Comparison of ENCODE assay signal across 9 cellular contexts in the genomic region with DNA sequence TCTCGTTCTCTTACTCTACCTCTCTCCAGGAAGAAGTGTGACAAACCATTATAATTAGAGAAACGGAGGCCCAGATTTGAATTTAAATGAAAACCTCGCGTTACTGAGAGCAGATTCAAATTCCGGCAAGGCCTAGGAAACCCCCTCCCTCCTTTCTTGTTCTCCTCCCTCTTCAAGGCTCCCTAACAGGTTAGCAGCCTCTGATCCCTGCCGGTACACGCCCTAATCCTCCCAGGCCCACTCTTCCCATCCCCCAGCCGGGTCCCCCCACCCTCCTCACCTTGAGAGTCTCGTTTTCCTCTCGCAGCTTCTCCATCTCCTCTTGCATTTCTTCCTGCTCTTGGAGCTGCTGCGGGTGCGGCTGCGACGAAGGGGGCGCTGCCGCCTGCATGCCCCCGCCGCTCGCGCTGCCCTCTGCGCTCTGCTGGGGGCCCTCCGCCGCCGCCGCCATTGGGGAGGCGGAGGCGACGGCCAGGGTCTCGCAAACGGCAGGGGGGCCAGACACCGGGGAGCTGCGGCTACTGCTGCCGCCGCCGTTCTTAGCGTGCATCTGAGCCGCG. TPM values are rescaled to one million over a fixed set of nuclear protein-coding genes. Genes with fewer than 3 reads are reported as not detected.
DNase-seq lines count a peak whose midpoint lies in the region; ATAC-seq and TF ChIP-seq lines count a peak whose summit lies in the region.
"Had no signal": no experiment of that assay in that cellular context is flagged by ENCODE, and none has a peak within 500 bp of the region (broad histone marks: within the 10 kb centered on the region; RNA-seq: fewer than 3 reads in every experiment).

No MANE protein-coding gene starts in this region.

- H3K27ac ChIP-seq in duodenal mucosa (ENCODE audit: low read depth, low read length), result no peak overlapping the region
- H3K27ac ChIP-seq in testis, result no peak overlapping the region

- H3K9me3 ChIP-seq in duodenal mucosa (ENCODE audit: control insufficient read depth in 1 of 2, low read length in 2 of 2), result no peaks in the 10 kb centered on the region
- no peaks in the 10 kb centered on the region for H3K9me3 ChIP-seq in testis

- ATAC-seq in Right ventricle myocardium superior (ENCODE audit: poor library complexity) (peak; percentile 38), HG02943 (IDR thresholded peaks at IDR 0.05; ENCODE audit: low read depth, unreplicated experiment) (peak; percentile 20)

- H3K27me3 ChIP-seq in duodenal mucosa (ENCODE audit: control insufficient read depth in 1 of 2, insufficient read depth in 2 of 2, low read length in 2 of 2), result peaks cover 33 to 59% of the 10 kb centered on the region in 2 donors
- no peaks in the 10 kb centered on the region for H3K27me3 ChIP-seq in testis

- TF ChIP-seq POLR2A in testis (IDR thresholded peaks at IDR 0.05), result no peak

- H3K4me1 ChIP-seq in duodenal mucosa (ENCODE audit: control insufficient read depth in 1 of 2, insufficient read depth in 2 of 2, low read length in 2 of 2) (peaks cover 8 to 17% of the 10 kb centered on the region in 2 donors), testis (peaks cover 9% of the 10 kb centered on the region)

- in situ Hi-C loops in SK-MEL-5 (cut with HindIII; ENCODE audit: low pct_unique_long_range_greater_than_20kb, low sequenced_read_pairs), result no loop called here

- H3K36me3 ChIP-seq in duodenal mucosa (ENCODE audit: control insufficient read depth in 1 of 2, insufficient read depth in 2 of 2, low read length in 2 of 2), result no peaks in the 10 kb centered on the region
- H3K36me3 ChIP-seq in testis (ENCODE audit: low read depth, missing control alignments), result no peaks in the 10 kb centered on the region

- intact Hi-C loops in Right ventricle myocardium superior (cut with DNase I), result no loop called here
- intact Hi-C loops in cardiac septum (cut with DNase I), result no loop called here
- intact Hi-C loops in testis (cut with DNase I; ENCODE audit: low total_unique reads), result no loop called here

- TF ChIP-seq CTCF in testis (IDR thresholded peaks at IDR 0.05), result no peak

- DNase-seq in Right ventricle myocardium superior (no peak), cardiac septum (ENCODE audit: low spot score) (no peak), SK-MEL-5 (ENCODE audit: low read depth, low spot score) (peak; percentile 45), medulla oblongata (ENCODE audit: extremely low spot score) (peak; percentile 56), testis (no peak), mucosa of gallbladder (ENCODE audit: low spot score) (no peak)

- H3K4me3 ChIP-seq in duodenal mucosa (ENCODE audit: low read depth in 1 of 2, low read length in 2 of 2) (peak overlapping the region; percentile 65 to 70), testis (peak overlapping the region; percentile 57 to 84)

- peak overlapping the region in 1 of 2 donors; percentile 24 for H3K9ac ChIP-seq in duodenal mucosa (ENCODE audit: low read depth in 1 of 2, low read length in 2 of 2)

- 0 to 1% methylated on average over 16 to 37 of the region's 38 CpGs for WGBS in testis, 2 donors

RNA-seq across cellular contexts. Expression of a gene that starts 56.1 kb away (rescaled TPM):
- total RNA-seq in Right ventricle myocardium superior (3.1 TPM), cardiac septum (0.51 TPM), testis (1 to 10 TPM; 3.3 to 4.1 TPM), mucosa of gallbladder (6.8 TPM)
- 3.2 and 3.7 TPM in 2 replicates for total RNA-seq in SK-MEL-5 (2014; rRNA removed; shearing (Covaris generic))
- 2.3 and 3.1 TPM in 2 replicates for polyA plus RNA-seq in SK-MEL-5 (2015; cell fraction: cytosol; rRNA removed)
- polyA plus RNA-seq in SK-MEL-5 (2015; cell fraction: nucleus; rRNA removed), result 18.5 and 19.8 TPM in 2 replicates
- 11.2 TPM for polyA plus RNA-seq in testis (ENCODE audit: insufficient read depth, low read depth, low replicate concordance)
- total RNA-seq: lung microvascular endothelial cell had no signal

Comparison
In these comparisons a context has a peak if more than half of its experiments do, and no peak if none do; other contexts are left out.
1. DNase-seq: peak in SK-MEL-5 (single experiment) and medulla oblongata (single experiment); none in Right ventricle myocardium superior (single experiment), cardiac septum (single experiment), testis (single experiment) and mucosa of gallbladder (single experiment).